21 cellular contexts compared by ENCODE assay signal in genomic region chr20:391041-391711, GRCh38. TPM values are rescaled to one million over a fixed set of nuclear protein-coding genes. Genes with fewer than 3 reads are reported as not detected.
A peak's percentile ranks its signal among the peaks of the same experiment; 100 is the strongest.
DNase-seq lines count a peak whose midpoint lies in the region; ATAC-seq, FAIRE-seq and TF ChIP-seq lines count a peak whose summit lies in the region.
"Had no signal": no experiment of that assay in that cellular context is flagged by ENCODE, and none has a peak within 500 bp of the region (broad histone marks: within the 10 kb centered on the region; RNA-seq: fewer than 3 reads in every experiment).

No MANE protein-coding gene starts in this region.

- CTCF ChIA-PET in A549 (lab: Yijun Ruan, JAX), result interaction anchor here (0.7 to 50.3 kb wide), 8 partner anchors 8 to 88 kb away, joined by 3 to 1229 read pairs (median 7); partner anchors contain the start of gene TRIB3
- CTCF ChIA-PET in activated CD4-positive, alpha-beta memory T cell treated with anti-CD3 and anti-CD28 coated beads, Interleukin-2, amount 10 ng/mL, durations not matched to agents 7 days and 5 days (lab: Charles Lee), result interaction anchor here (0.7 kb wide), 1 partner anchor 38 kb away, joined by 3 read pairs; no protein-coding TSS in a partner anchor

- H3K27me3 Mint-ChIP-seq in activated CD4-positive, alpha-beta memory T cell treated with anti-CD3 and anti-CD28 coated beads, Interleukin-2, amount 10 ng/mL, durations not matched to agents 7 days and 5 days, result no peaks in the 10 kb centered on the region

- no peaks in the 10 kb centered on the region for H3K9me3 Mint-ChIP-seq in activated CD4-positive, alpha-beta memory T cell treated with anti-CD3 and anti-CD28 coated beads, Interleukin-2, amount 10 ng/mL, durations not matched to agents 7 days and 5 days

- ATAC-seq in A549, result peak; percentile 44 to 49
- ATAC-seq in HG03457 (IDR thresholded peaks at IDR 0.05; ENCODE audit: unreplicated experiment), result no peak
- ATAC-seq in HG03439 (IDR thresholded peaks at IDR 0.05; ENCODE audit: unreplicated experiment), result no peak

- no peaks in the 10 kb centered on the region for H3K4me1 Mint-ChIP-seq in activated CD4-positive, alpha-beta memory T cell treated with anti-CD3 and anti-CD28 coated beads, Interleukin-2, amount 10 ng/mL, durations not matched to agents 7 days and 5 days

- no peak for DNase-seq in A549 (ENCODE audit: low read depth in 1 of 2, low spot score in 1 of 2)
- DNase-seq in RCC 7860 (ENCODE audit: low spot score), result peak; percentile 98
- peak; percentile 80 for DNase-seq in kidney tubule cell (ENCODE audit: low spot score)
- DNase-seq in renal cortical epithelial cell (ENCODE audit: low read depth), result peak; percentile 72
- DNase-seq in activated CD4-positive, alpha-beta memory T cell treated with anti-CD3 and anti-CD28 coated beads, Interleukin-2, amount 10 ng/mL, durations not matched to agents 7 days and 5 days, result no peak
- no peak for DNase-seq in MV-4-11 (lab: John Stamatoyannopoulos, UW)
- DNase-seq: Calu3; DMS79 treated with DMSO at 0.1 percent for 48 hours; GDM1; GOT3; NCI-H1092; NCI-H1694; NCI-H2107; NCI-H69; NK-92 treated with Interleukin-12 subunit alpha and Interleukin-12 subunit beta, amount 100 ng/mL, for 24 hours; OCI-M1; Right ventricle myocardium superior; SK-N-SH had no signal

- TF ChIP-seq EP300 in A549 (IDR thresholded peaks at IDR 0.05), result no peak

- no peak for TF ChIP-seq RAD21 in A549 (conservative IDR thresholded peaks at IDR 0.05 in 1 of 2, IDR thresholded peaks at IDR 0.05 in 1 of 2)

- no peak for TF ChIP-seq CTCF in A549 (IDR thresholded peaks at IDR 0.05)

- TF ChIP-seq POLR2A in A549 (IDR thresholded peaks at IDR 0.05; ENCODE audit: low read length), result no peak

- no peak overlapping the region for H3K4me3 Mint-ChIP-seq in activated CD4-positive, alpha-beta memory T cell treated with anti-CD3 and anti-CD28 coated beads, Interleukin-2, amount 10 ng/mL, durations not matched to agents 7 days and 5 days

- no peak overlapping the region for H3K4me2 ChIP-seq in A549
- H3K4me2 ChIP-seq: SK-N-SH had no signal

- no peak overlapping the region for H3K27ac ChIP-seq in A549

- FAIRE-seq in A549 (lab: Jason Lieb, UNC) (no peak), RCC 7860 (lab: Jason Lieb, UNC) (peak; percentile 97)
- FAIRE-seq: GM12892 had no signal

- peaks cover 66% of the 10 kb centered on the region for H3K36me3 Mint-ChIP-seq in activated CD4-positive, alpha-beta memory T cell treated with anti-CD3 and anti-CD28 coated beads, Interleukin-2, amount 10 ng/mL, durations not matched to agents 7 days and 5 days (ENCODE audit: low read depth)

- no peaks in the 10 kb centered on the region for H3K9me3 ChIP-seq in A549
- H3K9me3 ChIP-seq: SK-N-SH had no signal

- no peak overlapping the region for H3K4me3 ChIP-seq in A549

- H3K27ac Mint-ChIP-seq in activated CD4-positive, alpha-beta memory T cell treated with anti-CD3 and anti-CD28 coated beads, Interleukin-2, amount 10 ng/mL, durations not matched to agents 7 days and 5 days, result no peak overlapping the region

- WGBS in A549 (ENCODE audit: missing lambda C conversion rate), result 93% methylated on average over 29 of the region's 29 CpGs

- peaks cover 41% of the 10 kb centered on the region; the same call in 2 of the 3 replicates for H3K4me1 ChIP-seq in A549

- POLR2A ChIA-PET in A549 (lab: Yijun Ruan, JAX), result interaction anchor here (0.6 to 14.2 kb wide), 7 partner anchors 8 to 1067 kb away, joined by 4 to 147 read pairs (median 5); no protein-coding TSS in a partner anchor
- POLR2A ChIA-PET in activated CD4-positive, alpha-beta memory T cell treated with anti-CD3 and anti-CD28 coated beads, Interleukin-2, amount 10 ng/mL, durations not matched to agents 7 days and 5 days (lab: Charles Lee), result interaction anchor here (1.3 kb wide), 1 partner anchor 9 kb away, joined by 3 read pairs; no protein-coding TSS in a partner anchor

TF ChIP-seq in A549, 52 proteins besides CTCF, POLR2A, EP300 and RAD21:
- TF ChIP-seq SREBF2 (IDR thresholded peaks at IDR 0.05), result no peak
- TF ChIP-seq HOXA7 (CRISPR knock-in tag; IDR thresholded peaks at IDR 0.05), result no peak
- no peak for TF ChIP-seq EHMT2 (IDR thresholded peaks at IDR 0.05; ENCODE audit: low read depth)
- TF ChIP-seq FOSB (CRISPR knock-in tag; IDR thresholded peaks at IDR 0.05), result no peak
- TF ChIP-seq KDM1A (IDR thresholded peaks at IDR 0.05; ENCODE audit: low read depth), result no peak
- no peak for TF ChIP-seq FOSL2 (IDR thresholded peaks at IDR 0.05)
- no peak for TF ChIP-seq FOSL2 (CRISPR knock-in tag; IDR thresholded peaks at IDR 0.05)
- 0 out of 2 replicates have a peak, but pooled peaks have one; percentile 41 for TF ChIP-seq POLR2AphosphoS2 (conservative IDR thresholded peaks at IDR 0.05; ENCODE audit: low read length)

RNA-seq across cellular contexts. Expression of gene TRIB3, which starts 10.6 kb away (rescaled TPM):
- 210 and 269 TPM in 2 replicates for polyA plus RNA-seq in A549 (2011; rRNA removed)
- 56.5 and 79.1 TPM in 2 replicates for polyA plus RNA-seq in A549 (2012; cell fraction: cytosol; rRNA removed)
- 68.7 and 90.7 TPM in 2 replicates for polyA plus RNA-seq in A549 (2012; cell fraction: nucleus; rRNA removed)
- 28.4 to 39.8 TPM (median 34.0 TPM) in 3 replicates for polyA plus RNA-seq in A549 (2017; fragmentation: RNase III; extraction: RNeasy Plus Mini Kit Qiagen cat#74134 plus additional on column Dnase treatment)
- polyA minus RNA-seq in A549 (2011; rRNA and poly(A)+ RNA removed), result 224 and 268 TPM in 2 replicates
- total RNA-seq in renal cortical epithelial cell, result 22.0 and 114 TPM in 2 replicates
- total RNA-seq in activated CD4-positive, alpha-beta memory T cell treated with anti-CD3 and anti-CD28 coated beads, Interleukin-2, amount 10 ng/mL, durations not matched to agents 7 days and 5 days, result 10 to 100 TPM; 28.3 to 28.9 TPM

RNA-seq across cellular contexts. Expression of gene RBCK1, which starts 16.9 kb away (rescaled TPM):
- polyA plus RNA-seq in A549 (2011; rRNA removed), result 222 and 239 TPM in 2 replicates
- 142 and 173 TPM in 2 replicates for polyA plus RNA-seq in A549 (2012; cell fraction: cytosol; rRNA removed)
- 254 and 311 TPM in 2 replicates for polyA plus RNA-seq in A549 (2012; cell fraction: nucleus; rRNA removed)
- 105 to 117 TPM (median 112 TPM) in 3 replicates for polyA plus RNA-seq in A549 (2017; fragmentation: RNase III; extraction: RNeasy Plus Mini Kit Qiagen cat#74134 plus additional on column Dnase treatment)
- 186 and 187 TPM in 2 replicates for polyA minus RNA-seq in A549 (2011; rRNA and poly(A)+ RNA removed)
- 114 and 166 TPM in 2 replicates for total RNA-seq in renal cortical epithelial cell
- total RNA-seq in activated CD4-positive, alpha-beta memory T cell treated with anti-CD3 and anti-CD28 coated beads, Interleukin-2, amount 10 ng/mL, durations not matched to agents 7 days and 5 days, result 100 to 1,000 TPM; 133 to 146 TPM

RNA-seq across cellular contexts. Expression of gene NRSN2, which starts 44.3 kb away (rescaled TPM):
- 40.5 and 47.5 TPM in 2 replicates for polyA plus RNA-seq in A549 (2011; rRNA removed)
- polyA plus RNA-seq in A549 (2012; cell fraction: cytosol; rRNA removed), result 103 and 115 TPM in 2 replicates
- 84.2 and 135 TPM in 2 replicates for polyA plus RNA-seq in A549 (2012; cell fraction: nucleus; rRNA removed)
- polyA plus RNA-seq in A549 (2017; fragmentation: RNase III; extraction: RNeasy Plus Mini Kit Qiagen cat#74134 plus additional on column Dnase treatment), result 59.6 to 74.8 TPM (median 74.3 TPM) in 3 replicates
- polyA minus RNA-seq in A549 (2011; rRNA and poly(A)+ RNA removed), result 36.5 and 42.2 TPM in 2 replicates
- 23.8 and 77.9 TPM in 2 replicates for total RNA-seq in renal cortical epithelial cell
- 1 to 10 TPM; 1.8 to 2.7 TPM for total RNA-seq in activated CD4-positive, alpha-beta memory T cell treated with anti-CD3 and anti-CD28 coated beads, Interleukin-2, amount 10 ng/mL, durations not matched to agents 7 days and 5 days

Comparison
In these comparisons a context has a peak if more than half of its experiments do, and no peak if none do; other contexts are left out.
1. ATAC-seq: peak in A549 (2 of 2); none in HG03457 (single experiment) and HG03439 (single experiment).
2. DNase-seq: peak in RCC 7860 (single experiment), kidney tubule cell (single experiment) and renal cortical epithelial cell (single experiment); none in A549 (0 of 2), activated CD4-positive, alpha-beta memory T cell treated with anti-CD3 and anti-CD28 coated beads, Interleukin-2, amount 10 ng/mL, durations not matched to agents 7 days and 5 days (single experiment) and MV-4-11 (single experiment).